ENCODE assay signal across 1 cellular context in genomic region chr5:170348069-170348702, GRCh38.
TF ChIP-seq lines count a peak whose summit lies in the region.

No MANE protein-coding gene starts in this region.

TF ChIP-seq in GM12878, 131 proteins besides CTCF, POLR2A, EP300 and RAD21:
- TF ChIP-seq, protein P1, sequence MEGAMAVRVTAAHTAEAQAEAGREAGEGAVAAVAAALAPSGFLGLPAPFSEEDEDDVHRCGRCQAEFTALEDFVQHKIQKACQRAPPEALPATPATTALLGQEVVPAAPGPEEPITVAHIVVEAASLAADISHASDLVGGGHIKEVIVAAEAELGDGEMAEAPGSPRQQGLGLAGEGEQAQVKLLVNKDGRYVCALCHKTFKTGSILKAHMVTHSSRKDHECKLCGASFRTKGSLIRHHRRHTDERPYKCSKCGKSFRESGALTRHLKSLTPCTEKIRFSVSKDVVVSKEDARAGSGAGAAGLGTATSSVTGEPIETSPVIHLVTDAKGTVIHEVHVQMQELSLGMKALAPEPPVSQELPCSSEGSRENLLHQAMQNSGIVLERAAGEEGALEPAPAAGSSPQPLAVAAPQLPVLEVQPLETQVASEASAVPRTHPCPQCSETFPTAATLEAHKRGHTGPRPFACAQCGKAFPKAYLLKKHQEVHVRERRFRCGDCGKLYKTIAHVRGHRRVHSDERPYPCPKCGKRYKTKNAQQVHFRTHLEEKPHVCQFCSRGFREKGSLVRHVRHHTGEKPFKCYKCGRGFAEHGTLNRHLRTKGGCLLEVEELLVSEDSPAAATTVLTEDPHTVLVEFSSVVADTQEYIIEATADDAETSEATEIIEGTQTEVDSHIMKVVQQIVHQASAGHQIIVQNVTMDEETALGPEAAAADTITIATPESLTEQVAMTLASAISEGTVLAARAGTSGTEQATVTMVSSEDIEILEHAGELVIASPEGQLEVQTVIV (IDR thresholded peaks at IDR 0.05; ENCODE audit: borderline replicate concordance, partially characterized antibody): no peak
- TF ChIP-seq, protein P2, sequence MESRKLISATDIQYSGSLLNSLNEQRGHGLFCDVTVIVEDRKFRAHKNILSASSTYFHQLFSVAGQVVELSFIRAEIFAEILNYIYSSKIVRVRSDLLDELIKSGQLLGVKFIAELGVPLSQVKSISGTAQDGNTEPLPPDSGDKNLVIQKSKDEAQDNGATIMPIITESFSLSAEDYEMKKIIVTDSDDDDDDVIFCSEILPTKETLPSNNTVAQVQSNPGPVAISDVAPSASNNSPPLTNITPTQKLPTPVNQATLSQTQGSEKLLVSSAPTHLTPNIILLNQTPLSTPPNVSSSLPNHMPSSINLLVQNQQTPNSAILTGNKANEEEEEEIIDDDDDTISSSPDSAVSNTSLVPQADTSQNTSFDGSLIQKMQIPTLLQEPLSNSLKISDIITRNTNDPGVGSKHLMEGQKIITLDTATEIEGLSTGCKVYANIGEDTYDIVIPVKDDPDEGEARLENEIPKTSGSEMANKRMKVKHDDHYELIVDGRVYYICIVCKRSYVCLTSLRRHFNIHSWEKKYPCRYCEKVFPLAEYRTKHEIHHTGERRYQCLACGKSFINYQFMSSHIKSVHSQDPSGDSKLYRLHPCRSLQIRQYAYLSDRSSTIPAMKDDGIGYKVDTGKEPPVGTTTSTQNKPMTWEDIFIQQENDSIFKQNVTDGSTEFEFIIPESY (IDR thresholded peaks at IDR 0.05): 0 out of 2 replicates have a peak, but pooled peaks have one; percentile 21
